ENCODE assay signal across 20 cellular contexts in genomic region chr19:45713141-45713540, GRCh38. TPM values are rescaled to one million over a fixed set of nuclear protein-coding genes. Genes with fewer than 3 reads are reported as not detected.
"Had no signal": no experiment of that assay in that cellular context is flagged by ENCODE, and none has a peak within 500 bp of the region (broad histone marks: within the 10 kb centered on the region; RNA-seq: fewer than 3 reads in every experiment).

No MANE protein-coding gene starts in this region.

- ATAC-seq: activated CD4-positive, CD25-positive, alpha-beta regulatory T cell treated with anti-CD3 and anti-CD28 coated beads, Interleukin-2, amount 50 U/mL, for 24 hours; activated CD8-positive, alpha-beta T cell treated with anti-CD3 and anti-CD28 coated beads for 36 hours; activated T-cell treated with anti-CD3 and anti-CD28 coated beads, Interleukin-2, amount 50 U/mL, for 72 hours had no signal

- H3K4me3 ChIP-seq: Peyer's patch had no signal

- H3K9me3 ChIP-seq: Peyer's patch had no signal

- H3K27me3 ChIP-seq: Peyer's patch had no signal

- DNase-seq: activated CD4-positive, alpha-beta T cell treated with anti-CD3 and anti-CD28 coated beads for 4 hours; activated CD8-positive, alpha-beta memory T cell treated with anti-CD3 and anti-CD28 coated beads, Interleukin-2, amount 50 U/mL, for 4 hours; activated CD8-positive, alpha-beta T cell treated with anti-CD3 and anti-CD28 coated beads for 36 hours; activated gamma-delta T cell treated with Interleukin-2 at 50 U/mL for 16 hours; activated naive CD4-positive, alpha-beta T cell treated with anti-CD3 and anti-CD28 coated beads, Interleukin-2, amount 10 ng/mL, durations not matched to agents 7 days and 5 days; activated naive CD8-positive, alpha-beta T cell treated with anti-CD3 and anti-CD28 coated beads for 36 hours; activated T-cell treated with anti-CD3 and anti-CD28 coated beads, Interleukin-2, amount 50 U/mL, for 72 hours; anterior cingulate cortex; central memory CD4-positive, alpha-beta T cell; Kasumi-1; NCI-H1105 treated with DMSO at 0.1 percent for 48 hours; NCI-H1436 treated with DMSO at 0.1 percent for 48 hours; NCI-H187 treated with DMSO at 0.1 percent for 48 hours; NCI-H2081 treated with DMSO at 0.1 percent for 48 hours; NCI-H446; NCI-H524; Peyer's patch; SHP77 treated with DMSO at 0.1 percent for 48 hours had no signal

- H3K27ac ChIP-seq: Peyer's patch had no signal

RNA-seq across cellular contexts. Expression of gene MEIOSIN, which starts 20.1 kb away (rescaled TPM):
- total RNA-seq: activated CD8-positive, alpha-beta T cell treated with anti-CD3 and anti-CD28 coated beads for 36 hours; activated T-helper 2 cell treated with anti-CD3 and anti-CD28 coated beads, Interferon-gamma antibody, Interleukin-2, Interleukin-4, amounts not matched to agents 10 μg/mL and 5 μg/mL and 100 μg/mL, durations not matched to agents 14 hours and 24 hours and 36 hours; Peyer's patch had no signal
